Comparison of ENCODE assay signal across 20 cellular contexts in genomic region chr1:183081402-183082110, GRCh38. TPM values are rescaled to one million over a fixed set of nuclear protein-coding genes. Genes with fewer than 3 reads are reported as not detected.
DNase-seq lines count a peak whose midpoint lies in the region; ATAC-seq, FAIRE-seq and TF ChIP-seq lines count a peak whose summit lies in the region.
"Had no signal": no experiment of that assay in that cellular context is flagged by ENCODE, and none has a peak within 500 bp of the region (broad histone marks: within the 10 kb centered on the region; RNA-seq: fewer than 3 reads in every experiment).

No MANE protein-coding gene starts in this region.

- H3K4me1 ChIP-seq in HEK293 (ENCODE audit: control insufficient read depth, insufficient read depth, low read length) (no peaks in the 10 kb centered on the region; the same call in none of the 2 replicates), GM12878 (ENCODE audit: control insufficient read depth, insufficient read depth, low read length) (0 out of 2 replicates have a peak, but pooled peaks cover 5% of the 10 kb centered on the region), subcutaneous abdominal adipose tissue (ENCODE audit: control insufficient read depth in 5 of 5, insufficient read depth in 5 of 5, low read length in 5 of 5) (peaks cover 0 to 28% (median 21%) of the 10 kb centered on the region in 5 donors)
- H3K4me1 ChIP-seq: BE2C had no signal

- DNase-seq in COLO829 (ENCODE audit: low spot score) (peak; percentile 64), GM12878 (ENCODE audit: low read depth, low spot score) (no peak), WERI-Rb-1 (no peak)
- DNase-seq in stimulated activated CD4-positive, alpha-beta T cell treated with anti-CD3 and anti-CD28 coated beads, Interleukin-4, amount 100 ng/mL, for 24 hours, result no peak
- DNase-seq: ACHN; BE2C; C1 segment of cervical spinal cord; Caco-2; CD4-positive, CD25-positive, alpha-beta regulatory T cell; CD8-positive, alpha-beta memory T cell; DMS153; DMS79; GF-D8; GM23248; HCEC 1CT had no signal

- H3K36me3 ChIP-seq in HEK293 (ENCODE audit: control insufficient read depth in 2 of 2, insufficient read depth in 1 of 2, low read length in 2 of 2), result no peaks in the 10 kb centered on the region
- H3K36me3 ChIP-seq in GM12878 (ENCODE audit: control insufficient read depth in 2 of 2, insufficient read depth in 2 of 2, low read length in 1 of 2), result no peaks in the 10 kb centered on the region
- H3K36me3 ChIP-seq in subcutaneous abdominal adipose tissue (ENCODE audit: control insufficient read depth in 5 of 5, insufficient read depth in 5 of 5, low read length in 5 of 5), result no peaks in the 10 kb centered on the region
- H3K36me3 ChIP-seq in WERI-Rb-1, result no peaks in the 10 kb centered on the region
- H3K36me3 ChIP-seq: BE2C had no signal

- in situ Hi-C loops in GM12878 (cut with MboI), result no loop called here

- H3K9me3 ChIP-seq in HEK293 (ENCODE audit: control insufficient read depth, insufficient read depth, low read depth, low read length) (no peaks in the 10 kb centered on the region), GM12878 (replicated peaks; ENCODE audit: control insufficient read depth, insufficient read depth, low read length) (no peaks in the 10 kb centered on the region), subcutaneous abdominal adipose tissue (ENCODE audit: control insufficient read depth in 5 of 5, low read length in 5 of 5) (no peaks in the 10 kb centered on the region), WERI-Rb-1 (ENCODE audit: severe bottlenecking) (no peaks in the 10 kb centered on the region)
- H3K9me3 ChIP-seq: BE2C, Caco-2 had no signal

- no peaks in the 10 kb centered on the region for H4K20me1 ChIP-seq in GM12878 (ENCODE audit: control insufficient read depth, insufficient read depth)

- TF ChIP-seq RAD21 in GM12878 (IDR thresholded peaks at IDR 0.05; ENCODE audit: insufficient read depth, low read depth, low read length), result no peak

- no peak overlapping the region for H2AFZ ChIP-seq in GM12878 (ENCODE audit: control insufficient read depth, low read depth, low read length)
- H2AFZ ChIP-seq: GM23248 had no signal

- H3K4me2 ChIP-seq in GM12878 (ENCODE audit: control insufficient read depth, insufficient read depth), result no peak overlapping the region
- H3K4me2 ChIP-seq: KMS-11 had no signal

- no peak for TF ChIP-seq EP300 in GM12878 (IDR thresholded peaks at IDR 0.05; ENCODE audit: borderline replicate concordance in 1 of 2, control insufficient read depth in 1 of 2, low read depth in 2 of 2, low read length in 2 of 2)

- H3K9ac ChIP-seq in GM12878 (ENCODE audit: control insufficient read depth, insufficient read depth, low read length) (no peak overlapping the region), subcutaneous abdominal adipose tissue (ENCODE audit: low read length in 5 of 5) (no peak overlapping the region)
- H3K9ac ChIP-seq: KMS-11 had no signal

- POLR2A ChIA-PET in HEK293 (lab: Yijun Ruan, JAX) (no interaction called here), GM12878 (lab: Charles Lee) (no interaction called here)

- TF ChIP-seq CTCF in HEK293 (tag by site-specific recombination; IDR thresholded peaks at IDR 0.05), result no peak
- TF ChIP-seq CTCF in GM12878 (IDR thresholded peaks at IDR 0.05 in 2 of 3, conservative IDR thresholded peaks at IDR 0.05 in 1 of 3; ENCODE audit: control insufficient read depth in 2 of 3, extremely low read depth in 1 of 3, insufficient read depth in 1 of 3, low read depth in 3 of 3, low read length in 3 of 3), result no peak
- no peak for TF ChIP-seq CTCF in WERI-Rb-1 (IDR thresholded peaks at IDR 0.05; ENCODE audit: low read depth, low read length)

- ATAC-seq in GM12878 (no peak), HG02588 (IDR thresholded peaks at IDR 0.05; ENCODE audit: unreplicated experiment) (no peak), GM21825 (IDR thresholded peaks at IDR 0.05; ENCODE audit: unreplicated experiment) (no peak)

- H3K27me3 ChIP-seq in GM12878 (replicated peaks in 1 of 2; ENCODE audit: control insufficient read depth in 2 of 2, insufficient read depth in 2 of 2, low read length in 1 of 2), result no peaks in the 10 kb centered on the region
- no peaks in the 10 kb centered on the region for H3K27me3 ChIP-seq in subcutaneous abdominal adipose tissue (ENCODE audit: control insufficient read depth in 5 of 5, insufficient read depth in 4 of 5, low read length in 5 of 5)
- no peaks in the 10 kb centered on the region for H3K27me3 ChIP-seq in WERI-Rb-1 (ENCODE audit: insufficient read depth, low read depth, severe bottlenecking)
- H3K27me3 ChIP-seq: BE2C had no signal

- SMC1A ChIA-PET in GM12878 (lab: Charles Lee; ENCODE audit: uncharacterized antibody, unreplicated experiment), result interaction anchor here (0.9 to 1.9 kb wide), 3 partner anchors 8 to 12 kb away, joined by 3 to 5 read pairs (median 3); no protein-coding TSS in a partner anchor

- peak; percentile 68 for FAIRE-seq in GM12878 (lab: Jason Lieb, UNC)

- BruUV-seq in GM12878 (replicated peaks; lab: Mats Ljungman, UMichigan), result no TSS peak

- CTCF ChIA-PET in HEK293 (lab: Yijun Ruan, JAX), result no interaction called here
- CTCF ChIA-PET in GM12878 (lab: Yijun Ruan, JAX), result interaction anchor here (1.2 to 1.6 kb wide), 3 partner anchors 9 to 119 kb away, joined by 3 to 11 read pairs (median 3); no protein-coding TSS in a partner anchor

- no peaks in the 10 kb centered on the region; the same call in 1 of the 2 replicates for H3K79me2 ChIP-seq in GM12878 (ENCODE audit: control insufficient read depth, insufficient read depth, low read length)

- TF ChIP-seq POLR2A in GM12878 (IDR thresholded peaks at IDR 0.05; ENCODE audit: low read depth, low read length), result no peak

- H3K27ac ChIP-seq in HEK293 (ENCODE audit: extremely low read depth, low read depth, low read length), result no peak overlapping the region
- H3K27ac ChIP-seq in GM12878 (ENCODE audit: control insufficient read depth, insufficient read depth), result no peak overlapping the region
- H3K27ac ChIP-seq in subcutaneous abdominal adipose tissue (ENCODE audit: low read depth, low read length), result peak overlapping the region; percentile 37
- no peak overlapping the region for H3K27ac ChIP-seq in WERI-Rb-1
- H3K27ac ChIP-seq: KMS-11 had no signal

- 71% methylated on average over 4 of the region's 4 CpGs for WGBS in GM12878 (ENCODE audit: insufficient coverage, insufficient replicate concordance, low lambda C conversion rate, missing lambda C conversion rate)

- intact Hi-C loops in GM12878 (cut with micrococcal nuclease; ENCODE audit: unreplicated experiment), result no loop called here

- RAD21 ChIA-PET in GM12878 (lab: Charles Lee; ENCODE audit: unreplicated experiment), result no interaction called here

- no peak overlapping the region for H3K4me3 ChIP-seq in HEK293 (ENCODE audit: low read depth, low read length)
- H3K4me3 ChIP-seq in GM12878, result no peak overlapping the region
- no peak overlapping the region for H3K4me3 ChIP-seq in subcutaneous abdominal adipose tissue (ENCODE audit: low read depth in 1 of 5, low read length in 5 of 5)
- no peak overlapping the region for H3K4me3 ChIP-seq in WERI-Rb-1 (ENCODE audit: low read depth, low read length)
- H3K4me3 ChIP-seq: GM23248 had no signal

TF ChIP-seq in HEK293, 187 proteins besides CTCF, POLR2A, EP300 and RAD21 (continues in another document):
- TF ChIP-seq ZBTB21 (tag by site-specific recombination; IDR thresholded peaks at IDR 0.05), result peak; percentile 53; the same call in 1 of the 2 replicates
- no peak for TF ChIP-seq ZNF302 (tag by site-specific recombination; IDR thresholded peaks at IDR 0.05; ENCODE audit: low read depth)
- no peak for TF ChIP-seq PRDM1 (tag by site-specific recombination; IDR thresholded peaks at IDR 0.05)

TF ChIP-seq in GM12878, 131 proteins besides CTCF, POLR2A, EP300 and RAD21 (continues in another document):
- TF ChIP-seq SIX5 (IDR thresholded peaks at IDR 0.05; ENCODE audit: low read depth, low read length, severe bottlenecking) (no peak), MTA3 (IDR thresholded peaks at IDR 0.05; ENCODE audit: borderline replicate concordance, low read length) (no peak)

RNA-seq across cellular contexts. Expression of gene LAMC1, which starts 58.3 kb away (rescaled TPM):
- total RNA-seq in GM12878 (2013; cell fraction: nucleolus; rRNA removed), result 162 and 168 TPM in 2 replicates
- 32.5 and 36.4 TPM in 2 replicates for total RNA-seq in GM12878 (2014; rRNA removed)
- total RNA-seq in GM12878 (2014; rRNA removed; fragmentation: Illumina TruSeq; extraction: Trizol), result 33.5 and 35.1 TPM in 2 replicates
- 45.2 and 51.4 TPM in 2 replicates for total RNA-seq in GM12878 (2021)
- polyA plus RNA-seq in GM12878 (2011; ENCODE audit: low read depth), result 13.5 TPM
- polyA plus RNA-seq in GM12878 (2011; rRNA removed), result 23.1 and 27.6 TPM in 2 replicates
- polyA plus RNA-seq in GM12878 (2011; cell fraction: cytosol; rRNA removed), result 11.8 and 17.4 TPM in 2 replicates
- polyA plus RNA-seq in GM12878 (2011; cell fraction: nucleus; rRNA removed), result 38.7 and 39.2 TPM in 2 replicates
- 13.5 and 19.7 TPM in 2 replicates for polyA plus RNA-seq in GM12878 (2012)
- polyA plus RNA-seq in GM12878 (2014; fragmentation: Illumina TruSeq; extraction: Trizol), result 33.5 and 37.1 TPM in 2 replicates
- polyA plus RNA-seq in GM12878 (2014; fragmentation: Nextera tagmentation; extraction: Ambion mirVana), result 1 to 10 TPM; 4.6 to 5.2 TPM
- 23.6 and 24.6 TPM in 2 replicates for polyA plus RNA-seq in GM12878 (2014; rRNA removed)
- polyA plus RNA-seq in GM12878 (2016; fragmentation: Nextera tagmentation; extraction: Ambion mirVana), result 10 to 100 TPM in 1 of 2 experiments, 1 to 10 TPM in 1; 6.1 to 13.0 TPM
- 30.2 and 64.6 TPM in 2 replicates for polyA minus RNA-seq in GM12878 (2011; rRNA and poly(A)+ RNA removed)
- 12.8 and 14.0 TPM in 2 replicates for polyA minus RNA-seq in GM12878 (2011; cell fraction: cytosol; rRNA and poly(A)+ RNA removed)
- 31.3 and 44.6 TPM in 2 replicates for polyA minus RNA-seq in GM12878 (2011; cell fraction: nucleus; rRNA and poly(A)+ RNA removed)
- polyA plus RNA-seq: CD4-positive, CD25-positive, alpha-beta regulatory T cell; CD8-positive, alpha-beta memory T cell had no signal
